In genomic region chr9:127789179-127789578, GRCh38 we compare ENCODE assay signal across 1 cellular context.
TF ChIP-seq lines count a peak whose summit lies in the region.

No MANE protein-coding gene starts in this region.

TF ChIP-seq in IMR-90, 13 proteins besides CTCF, POLR2A, EP300 and RAD21:
- TF ChIP-seq USF2 (IDR thresholded peaks at IDR 0.05; ENCODE audit: low read depth, low read length): no peak
- TF ChIP-seq BHLHE40 (IDR thresholded peaks at IDR 0.05; ENCODE audit: low read depth, low read length): no peak
- TF ChIP-seq NFE2L2 (IDR thresholded peaks at IDR 0.05; ENCODE audit: low read depth, low read length): no peak
- TF ChIP-seq SMC3 (IDR thresholded peaks at IDR 0.05; ENCODE audit: low read depth, low read length): no peak
- TF ChIP-seq MAFK (IDR thresholded peaks at IDR 0.05; ENCODE audit: low read depth, low read length): no peak
- no peak for TF ChIP-seq FOS (IDR thresholded peaks at IDR 0.05; ENCODE audit: low read depth, low read length)
- no peak for TF ChIP-seq CEBPB (IDR thresholded peaks at IDR 0.05; ENCODE audit: low read depth, low read length)
- no peak for TF ChIP-seq MXI1 (IDR thresholded peaks at IDR 0.05; ENCODE audit: borderline replicate concordance, low read depth, low read length)
